In the genomic region with DNA sequence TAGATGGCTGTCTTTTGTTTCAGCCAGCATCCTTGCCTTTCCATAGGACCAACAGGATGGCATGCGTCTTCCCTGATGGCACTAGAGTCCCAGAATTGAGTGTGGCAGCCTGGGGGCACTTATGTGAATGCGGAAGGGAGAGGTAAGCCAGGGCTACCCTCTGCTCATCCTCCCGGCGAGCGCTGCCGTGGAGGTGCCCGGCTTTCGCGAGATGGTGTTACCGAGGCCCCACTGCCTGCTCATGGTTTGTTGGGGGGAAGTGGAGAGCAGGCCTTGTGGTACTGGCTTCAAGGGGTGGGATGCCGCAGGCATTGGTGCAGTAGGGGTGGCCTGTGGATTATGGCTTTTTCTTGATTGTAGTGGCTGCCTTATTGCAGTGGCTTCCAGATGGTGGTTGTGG, we compare ENCODE assay signal across 1 cellular context.
TF ChIP-seq lines count a peak whose summit lies in the region.

No MANE protein-coding gene starts in this region.

TF ChIP-seq in H1, 55 proteins besides CTCF, POLR2A, EP300 and RAD21:
- TF ChIP-seq, protein P1, sequence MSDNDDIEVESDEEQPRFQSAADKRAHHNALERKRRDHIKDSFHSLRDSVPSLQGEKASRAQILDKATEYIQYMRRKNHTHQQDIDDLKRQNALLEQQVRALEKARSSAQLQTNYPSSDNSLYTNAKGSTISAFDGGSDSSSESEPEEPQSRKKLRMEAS (IDR thresholded peaks at IDR 0.05): no peak
- TF ChIP-seq SIRT6 (IDR thresholded peaks at IDR 0.05; ENCODE audit: low read length): no peak
- no peak for TF ChIP-seq CHD1 (IDR thresholded peaks at IDR 0.05; ENCODE audit: low read depth, low read length)
- TF ChIP-seq ZNF274 (IDR thresholded peaks at IDR 0.05; ENCODE audit: borderline replicate concordance, extremely low read depth, low read length): no peak
- TF ChIP-seq POLR2AphosphoS5 (IDR thresholded peaks at IDR 0.05; ENCODE audit: low read depth, low read length): no peak
- TF ChIP-seq CEBPB (IDR thresholded peaks at IDR 0.05; ENCODE audit: low read depth, low read length): no peak
TF ChIP-seq in H1: peak in this region for 0.
